Comparison of ENCODE assay signal across 12 cellular contexts in genomic region chr10:21727452-21728168, GRCh38.
DNase-seq lines count a peak whose midpoint lies in the region; ATAC-seq and TF ChIP-seq lines count a peak whose summit lies in the region.
"Had no signal": no experiment of that assay in that cellular context is flagged by ENCODE, and none has a peak within 500 bp of the region (broad histone marks: within the 10 kb centered on the region; RNA-seq: fewer than 3 reads in every experiment).

No MANE protein-coding gene starts in this region.

- H2AFZ ChIP-seq in GM23338, result no peak overlapping the region
- H2AFZ ChIP-seq in neural progenitor cell (replicated peaks), result no peak overlapping the region

- H3K36me3 Mint-ChIP-seq in GM23338 (ENCODE audit: low read depth), result peaks cover 23% of the 10 kb centered on the region; the same call in 2 of the 3 replicates
- peaks cover 17% of the 10 kb centered on the region for H3K36me3 Mint-ChIP-seq in neural progenitor cell
- peaks cover 18% of the 10 kb centered on the region for H3K36me3 Mint-ChIP-seq in activated CD4-positive, alpha-beta memory T cell treated with anti-CD3 and anti-CD28 coated beads for 36 hours
- H3K36me3 Mint-ChIP-seq in glutamatergic neuron (ENCODE audit: unreplicated experiment), result no peaks in the 10 kb centered on the region

- no peak overlapping the region for H3K4me3 ChIP-seq in GM23338
- no peak overlapping the region for H3K4me3 ChIP-seq in Panc1 (ENCODE audit: low read depth in 2 of 2, low read length in 2 of 2)
- H3K4me3 ChIP-seq in endocrine pancreas (ENCODE audit: control insufficient read depth, insufficient read depth, low read length), result peak overlapping the region; percentile 15
- H3K4me3 ChIP-seq in neural progenitor cell, result no peak overlapping the region
- H3K4me3 ChIP-seq: gastroesophageal sphincter had no signal

- no peaks in the 10 kb centered on the region for H3K9me2 ChIP-seq in GM23338 (ENCODE audit: insufficient read depth)

- H3F3A ChIP-seq in GM23338 (replicated peaks; ENCODE audit: low read depth), result no peaks in the 10 kb centered on the region
- H3F3A ChIP-seq in neural progenitor cell (ENCODE audit: low read depth), result peaks cover 61% of the 10 kb centered on the region

- H3K4me1 ChIP-seq in GM23338 (ENCODE audit: insufficient read depth) (peaks cover 29% of the 10 kb centered on the region), Panc1 (ENCODE audit: control insufficient read depth, insufficient read depth, low read length) (peaks cover 72% of the 10 kb centered on the region), endocrine pancreas (ENCODE audit: control insufficient read depth, insufficient read depth, low read length) (peaks cover 38% of the 10 kb centered on the region), neural progenitor cell (peaks cover 60% of the 10 kb centered on the region)

- H3K27me3 ChIP-seq in GM23338 (ENCODE audit: insufficient read depth) (no peaks in the 10 kb centered on the region), Panc1 (ENCODE audit: control insufficient read depth, insufficient read depth, low read length) (no peaks in the 10 kb centered on the region), endocrine pancreas (ENCODE audit: control insufficient read depth, insufficient read depth, low read length) (no peaks in the 10 kb centered on the region), neural progenitor cell (no peaks in the 10 kb centered on the region)
- H3K27me3 ChIP-seq: gastroesophageal sphincter had no signal

- no TSS peak for BruUV-seq in Panc1 (replicated peaks; lab: Mats Ljungman, UMichigan)

- in situ Hi-C loops in Panc1 (cut with HindIII; ENCODE audit: low pct_unique_long_range_greater_than_20kb, low sequenced_read_pairs), result no loop called here

- H3K4me3 Mint-ChIP-seq in GM23338 (no peak overlapping the region), neural progenitor cell (peak overlapping the region; percentile 38), glutamatergic neuron (ENCODE audit: unreplicated experiment) (no peak overlapping the region)
- no peak overlapping the region for H3K4me3 Mint-ChIP-seq in activated CD4-positive, alpha-beta memory T cell treated with anti-CD3 and anti-CD28 coated beads for 36 hours

- intact Hi-C loops in Panc1 (cut with micrococcal nuclease; ENCODE audit: unreplicated experiment), result no loop called here
- intact Hi-C loops in activated CD4-positive, alpha-beta memory T cell treated with anti-CD3 and anti-CD28 coated beads for 36 hours (cut with micrococcal nuclease), result no loop called here

- CTCF ChIA-PET in Panc1 (lab: Charles Lee), result no interaction called here
- CTCF ChIA-PET in activated CD4-positive, alpha-beta memory T cell treated with anti-CD3 and anti-CD28 coated beads for 36 hours (lab: Charles Lee), result no interaction called here

- H3K27me3 Mint-ChIP-seq in GM23338 (ENCODE audit: insufficient read depth, low read depth, poor library complexity), result no peaks in the 10 kb centered on the region
- H3K27me3 Mint-ChIP-seq in neural progenitor cell (ENCODE audit: insufficient read depth, low read depth), result no peaks in the 10 kb centered on the region
- H3K27me3 Mint-ChIP-seq in activated CD4-positive, alpha-beta memory T cell treated with anti-CD3 and anti-CD28 coated beads for 36 hours, result no peaks in the 10 kb centered on the region
- H3K27me3 Mint-ChIP-seq in glutamatergic neuron (ENCODE audit: unreplicated experiment), result no peaks in the 10 kb centered on the region

- no peak overlapping the region for H3K4me2 ChIP-seq in GM23338
- H3K4me2 ChIP-seq in neural progenitor cell, result peak overlapping the region; percentile 27

- no peak for TF ChIP-seq CTCF in GM23338 (conservative IDR thresholded peaks at IDR 0.05; ENCODE audit: low read depth in 2 of 2)
- TF ChIP-seq CTCF in Panc1 (IDR thresholded peaks at IDR 0.05), result no peak
- no peak for TF ChIP-seq CTCF in neural progenitor cell (IDR thresholded peaks at IDR 0.05)
- TF ChIP-seq CTCF in glutamatergic neuron (IDR thresholded peaks at IDR 0.05; ENCODE audit: partially characterized antibody, unreplicated experiment), result no peak

- H3K27ac Mint-ChIP-seq in GM23338 (peak overlapping the region; percentile 56), neural progenitor cell (peak overlapping the region; percentile 8), glutamatergic neuron (ENCODE audit: unreplicated experiment) (no peak overlapping the region)
- H3K27ac Mint-ChIP-seq in activated CD4-positive, alpha-beta memory T cell treated with anti-CD3 and anti-CD28 coated beads for 36 hours, result no peak overlapping the region

- H3K79me2 ChIP-seq in GM23338 (replicated peaks; ENCODE audit: insufficient read depth) (0 out of 2 replicates have a peak, but pooled peaks cover 5% of the 10 kb centered on the region), neural progenitor cell (ENCODE audit: low read depth) (peaks cover 73% of the 10 kb centered on the region)

- H3K36me3 ChIP-seq in GM23338 (ENCODE audit: insufficient read depth) (no peaks in the 10 kb centered on the region; the same call in 1 of the 2 replicates), Panc1 (ENCODE audit: control insufficient read depth, insufficient read depth, low read length) (no peaks in the 10 kb centered on the region; the same call in 1 of the 2 replicates), endocrine pancreas (ENCODE audit: control insufficient read depth, insufficient read depth, low read length) (no peaks in the 10 kb centered on the region), neural progenitor cell (peaks cover 4% of the 10 kb centered on the region)

- no peak for DNase-seq in GM23338 (ENCODE audit: low spot score)
- no peak for DNase-seq in Panc1 (ENCODE audit: low read depth, low spot score)
- DNase-seq in neural progenitor cell (ENCODE audit: low spot score), result no peak
- no peak for DNase-seq in NCI-H69 (lab: John Stamatoyannopoulos, UW)
- no peak for DNase-seq in activated CD4-positive, alpha-beta memory T cell treated with anti-CD3 and anti-CD28 coated beads for 36 hours
- no peak for DNase-seq in NCI-H1436 (lab: John Stamatoyannopoulos, UW)
- DNase-seq in glutamatergic neuron, result no peak
- DNase-seq: caudate nucleus, NCI-H1417, T1000 had no signal

- H3K4me1 Mint-ChIP-seq in GM23338 (peaks cover 51% of the 10 kb centered on the region), neural progenitor cell (peaks cover 60% of the 10 kb centered on the region), glutamatergic neuron (ENCODE audit: low read depth, unreplicated experiment) (peaks cover 23% of the 10 kb centered on the region)
- H3K4me1 Mint-ChIP-seq in activated CD4-positive, alpha-beta memory T cell treated with anti-CD3 and anti-CD28 coated beads for 36 hours (ENCODE audit: low read depth), result peaks cover 25% of the 10 kb centered on the region

- no peak for ATAC-seq in GM23338
- ATAC-seq in Panc1, result peak; percentile 69
- ATAC-seq: gastroesophageal sphincter had no signal

- no peaks in the 10 kb centered on the region for H3K9me3 ChIP-seq in Panc1 (ENCODE audit: control insufficient read depth, insufficient read depth, low read depth, low read length)
- H3K9me3 ChIP-seq in endocrine pancreas (ENCODE audit: control insufficient read depth, low read length), result no peaks in the 10 kb centered on the region
- no peaks in the 10 kb centered on the region for H3K9me3 ChIP-seq in neural progenitor cell (ENCODE audit: low read depth)
- H3K9me3 ChIP-seq: gastroesophageal sphincter had no signal

- H3K9me3 Mint-ChIP-seq in GM23338 (no peaks in the 10 kb centered on the region), neural progenitor cell (no peaks in the 10 kb centered on the region), glutamatergic neuron (ENCODE audit: unreplicated experiment) (no peaks in the 10 kb centered on the region)
- no peaks in the 10 kb centered on the region for H3K9me3 Mint-ChIP-seq in activated CD4-positive, alpha-beta memory T cell treated with anti-CD3 and anti-CD28 coated beads for 36 hours

- no peak overlapping the region for H3K9ac ChIP-seq in endocrine pancreas (ENCODE audit: control insufficient read depth, insufficient read depth, low read length)
- H3K9ac ChIP-seq in neural progenitor cell, result no peak overlapping the region

- POLR2A ChIA-PET in Panc1 (lab: Charles Lee), result no interaction called here
- POLR2A ChIA-PET in activated CD4-positive, alpha-beta memory T cell treated with anti-CD3 and anti-CD28 coated beads for 36 hours (lab: Charles Lee), result no interaction called here

- H4K20me1 ChIP-seq in GM23338 (replicated peaks; ENCODE audit: insufficient read depth), result no peaks in the 10 kb centered on the region
- peaks cover 41% of the 10 kb centered on the region for H4K20me1 ChIP-seq in neural progenitor cell (ENCODE audit: low read depth)

- H3K27ac ChIP-seq in GM23338 (ENCODE audit: low read depth), result peak overlapping the region; percentile 47; the same call in 1 of the 2 replicates
- peak overlapping the region; percentile 79 for H3K27ac ChIP-seq in Panc1 (ENCODE audit: low read length)
- peak overlapping the region; percentile 50 for H3K27ac ChIP-seq in neural progenitor cell
- H3K27ac ChIP-seq: gastroesophageal sphincter had no signal

TF ChIP-seq in GM23338, 12 proteins besides CTCF, POLR2A, EP300 and RAD21 (continues in another document):
- no peak for TF ChIP-seq ZNF331 (CRISPR knock-in tag; IDR thresholded peaks at IDR 0.05; ENCODE audit: low read depth)
- TF ChIP-seq NANOG (IDR thresholded peaks at IDR 0.05; ENCODE audit: borderline replicate concordance), result no peak

Comparison
In these comparisons a context has a peak if more than half of its experiments do, and no peak if none do; other contexts are left out.
1. H3K27ac Mint-ChIP-seq: peak in GM23338 (single experiment) and neural progenitor cell (single experiment); none in activated CD4-positive, alpha-beta memory T cell treated with anti-CD3 and anti-CD28 coated beads for 36 hours (single experiment) and glutamatergic neuron (single experiment).
2. Peak in every context shown above with its lines, with median percentiles within 50 percentile points of each other: H3K27ac ChIP-seq.